In the genomic region with DNA sequence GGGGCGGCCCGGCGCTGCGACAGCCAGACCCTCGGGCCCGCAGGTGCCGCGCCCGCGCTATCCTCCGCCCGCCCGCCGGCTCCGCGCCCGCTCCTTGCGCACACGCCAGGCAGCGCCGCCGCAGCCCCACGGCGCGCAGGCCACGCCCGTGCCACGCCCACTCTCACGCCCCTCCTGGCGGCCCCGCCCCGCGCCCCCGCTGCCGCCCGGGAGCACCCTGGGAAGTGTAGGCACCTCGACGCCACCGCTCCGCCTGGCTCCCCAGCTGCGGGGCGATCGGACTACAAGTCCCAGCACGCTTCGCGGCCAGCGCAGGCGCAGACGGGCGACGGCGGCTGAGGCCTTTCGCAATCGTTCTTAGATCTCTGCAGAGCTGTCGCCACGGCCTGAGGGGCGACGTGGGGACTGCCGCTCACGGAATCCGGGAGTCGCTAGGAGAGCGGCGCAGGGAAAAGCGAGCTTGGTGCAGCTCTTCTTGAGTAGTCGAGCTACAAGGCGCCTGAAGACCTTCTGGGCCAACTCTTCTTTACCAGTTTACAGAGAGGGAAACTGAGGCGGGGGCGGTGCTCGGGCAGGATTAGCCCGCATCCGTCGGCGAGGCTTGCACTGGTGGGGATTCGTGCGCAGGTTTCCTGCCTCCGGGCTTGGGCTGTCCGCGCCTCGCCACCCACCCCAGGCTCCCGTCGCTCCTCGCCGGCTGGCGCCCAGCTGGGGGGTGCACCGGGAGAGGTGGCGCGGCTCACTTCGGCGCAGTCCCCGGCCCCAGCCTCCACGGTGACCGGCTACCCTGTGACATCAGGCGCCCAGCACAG, we compare ENCODE assay signal across 8 cellular contexts. TPM values are rescaled to one million over a fixed set of nuclear protein-coding genes. Genes with fewer than 3 reads are reported as not detected.
DNase-seq lines count a peak whose midpoint lies in the region; ATAC-seq, FAIRE-seq and TF ChIP-seq lines count a peak whose summit lies in the region.

A gene (minus strand): TSS at position 104 of the 812 bp plus-strand sequence. CDS start 124 bp downstream, outside the sequence.

- H3K4me3 ChIP-seq in endodermal cell (ENCODE audit: low read length) = peak within 1 kb of the TSS; percentile 88

- H3K9me3 ChIP-seq in endodermal cell (ENCODE audit: control insufficient read depth, low read length) = no peaks in the 10 kb centered on the region

- 0 to 1% methylated on average over 57 to 94 of the region's 94 CpGs for WGBS in endodermal cell (ENCODE audit: insufficient coverage in 1 of 2, insufficient read length in 1 of 2), 2 experiments

- H3K27me3 ChIP-seq in endodermal cell (ENCODE audit: control insufficient read depth, insufficient read depth, low read length, poor library complexity, severe bottlenecking) = peaks cover 47% of the 10 kb centered on the region

- H3K4me1 ChIP-seq in endodermal cell (ENCODE audit: control insufficient read depth, insufficient read depth, low read length) = no peaks in the 10 kb centered on the region

- peak; percentile 99 for FAIRE-seq in HTR-8/SVneo (lab: Jason Lieb, UNC)

- H3K4me3 Mint-ChIP-seq in endodermal cell = peak within 1 kb of the TSS; percentile 84

- no peak within 1 kb of the TSS for H3K27ac ChIP-seq in endodermal cell (ENCODE audit: low read depth, low read length)

- ATAC-seq in GM21381 (IDR thresholded peaks at IDR 0.05; ENCODE audit: unreplicated experiment) = peak; percentile 98

- H3K36me3 ChIP-seq in endodermal cell (ENCODE audit: control insufficient read depth, insufficient read depth, low read length) = no peaks in the 10 kb centered on the region

- TF ChIP-seq CTCF in endodermal cell (conservative IDR thresholded peaks at IDR 0.05) = no peak

- no peaks in the 10 kb centered on the region for H3K9me3 Mint-ChIP-seq in endodermal cell

- H3K4me1 Mint-ChIP-seq in endodermal cell = peaks cover 4% of the 10 kb centered on the region

- H3K27ac Mint-ChIP-seq in endodermal cell = peak within 1 kb of the TSS; percentile 82

- DNase-seq in COR-L47 (lab: John Stamatoyannopoulos, UW) (peak; percentile 98), HTR-8/SVneo (ENCODE audit: insufficient read length, low spot score) (peak; percentile 94), NOMO-1 treated with DMSO at 0.1 percent for 48 hours (lab: John Stamatoyannopoulos, UW; ENCODE audit: unreplicated experiment) (peak; percentile 96), endodermal cell (peak; percentile 99), mesenteric fat pad (ENCODE audit: low spot score) (peak; percentile 99)
- peak; percentile 89 for DNase-seq in activated CD8-positive, alpha-beta memory T cell treated with anti-CD3 and anti-CD28 coated beads, Interleukin-2, amount 50 U/mL, for 1 hour (ENCODE audit: extremely low read depth)
- DNase-seq in stimulated activated CD8-positive, alpha-beta memory T cell treated with anti-CD3 and anti-CD28 coated beads, Interleukin-15, amount 100 ng/mL, for 1 hour (ENCODE audit: low read depth) = peak; percentile 96

- H3K27me3 Mint-ChIP-seq in endodermal cell (ENCODE audit: insufficient read depth) = peaks cover 52% of the 10 kb centered on the region

- H3K36me3 Mint-ChIP-seq in endodermal cell (ENCODE audit: low read depth) = no peaks in the 10 kb centered on the region

- H3K9ac ChIP-seq in endodermal cell (ENCODE audit: extremely low read depth, low read length, poor library complexity, severe bottlenecking) = no peak within 1 kb of the TSS

RNA-seq across cellular contexts. Expression of the gene that starts here (rescaled TPM):
- total RNA-seq in endodermal cell (1 to 10 TPM in 1 of 2 donors, under 1 TPM in 1; 0.35 to 1.6 TPM), mesenteric fat pad (34.1 TPM)
- polyA plus RNA-seq in endodermal cell (2013, experiment 1 of 2) = 1.4 TPM
- 2.5 TPM for polyA plus RNA-seq in endodermal cell (2013, experiment 2 of 2)

Comparison
In these comparisons a context has a peak if more than half of its experiments do, and no peak if none do; other contexts are left out.
1. RNA of the gene that starts here (total RNA-seq): 34.1 TPM in mesenteric fat pad (single experiment); 0.35 to 1.6 TPM in endodermal cell; every median in the first group is over 10 times any median in the second.
2. Peak in every context shown above with its lines, with median percentiles within 50 percentile points of each other: DNase-seq.